Comparison of ENCODE assay signal across 8 cellular contexts in the genomic region with DNA sequence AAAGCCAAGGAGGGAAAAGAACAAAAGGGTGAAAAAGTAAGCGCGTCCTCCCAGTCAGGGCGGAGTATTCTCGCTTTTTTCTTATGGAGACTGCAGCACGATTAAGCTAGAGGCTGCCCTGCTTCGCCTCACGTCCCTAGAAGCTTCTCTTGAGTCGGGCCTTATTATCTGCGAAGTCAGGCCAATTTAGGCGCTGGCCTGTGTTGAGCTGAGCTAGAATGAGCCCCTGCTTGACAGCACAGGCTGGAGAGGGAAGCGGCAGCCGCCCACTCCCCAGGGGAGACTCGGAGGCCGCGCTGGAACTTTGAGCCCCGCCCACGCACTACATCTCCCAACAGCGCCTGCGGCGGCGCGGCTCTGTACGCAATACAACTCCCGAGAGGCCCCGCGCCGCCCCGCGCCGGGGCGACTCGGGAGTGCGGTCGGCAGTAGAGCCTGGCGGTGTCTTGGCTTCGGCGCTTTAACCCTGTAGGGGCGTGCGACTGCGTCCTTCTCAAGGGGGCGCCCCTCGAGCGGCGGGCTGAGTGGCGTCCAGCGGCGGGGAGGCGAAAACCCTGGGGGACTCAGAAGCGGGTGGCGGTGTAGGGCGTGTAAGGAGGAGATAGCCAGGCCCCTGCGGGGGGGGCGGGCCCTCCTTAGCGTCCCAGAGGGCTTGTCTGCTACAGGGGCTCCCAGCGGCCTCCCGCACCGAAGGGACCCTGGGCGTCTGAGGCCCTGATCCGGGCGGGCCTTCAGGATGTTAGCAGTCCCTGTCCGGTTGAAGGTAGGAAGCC. TPM values are rescaled to one million over a fixed set of nuclear protein-coding genes. Genes with fewer than 3 reads are reported as not detected.
A peak's percentile ranks its signal among the peaks of the same experiment; 100 is the strongest.
DNase-seq lines count a peak whose midpoint lies in the region; ATAC-seq lines count a peak whose summit lies in the region.

No MANE protein-coding gene starts in this region.

- ATAC-seq in GM19025 (IDR thresholded peaks at IDR 0.05; ENCODE audit: low read depth, unreplicated experiment) (peak; percentile 45), HG03280 (IDR thresholded peaks at IDR 0.05; ENCODE audit: unreplicated experiment) (peak; percentile 66)

- DNase-seq in Ammon's horn (ENCODE audit: low spot score), result peak; percentile 92
- peak; percentile 94 to 97 for DNase-seq in NCI-H446 (lab: John Stamatoyannopoulos, UW)
- DNase-seq in activated CD4-positive, alpha-beta T cell treated with anti-CD3 and anti-CD28 coated beads for 1 hour, result peak; percentile 76
- DNase-seq in cerebellum (ENCODE audit: low spot score), result peak; percentile 90
- peak; percentile 91 for DNase-seq in kidney tubule cell (ENCODE audit: low spot score)
- DNase-seq in stimulated activated CD4-positive, alpha-beta T cell treated with anti-CD3 and anti-CD28 coated beads, Interleukin-1b, Interleukin-23, amount 100 ng/mL, for 1 hour (ENCODE audit: low read depth in 2 of 2), result peak; percentile 55 to 72

RNA-seq across cellular contexts. Expression of a gene that starts 0.9 kb away (rescaled TPM):
- total RNA-seq in cerebellum, result 63.0 TPM

RNA-seq across cellular contexts. Expression of a gene that starts 24.7 kb away (rescaled TPM):
- 149 TPM for total RNA-seq in cerebellum

RNA-seq across cellular contexts. Expression of a gene that starts 55.8 kb away (rescaled TPM):
- total RNA-seq in cerebellum, result 4.7 TPM

Comparison
In these comparisons a context has a peak if more than half of its experiments do, and no peak if none do; other contexts are left out.
1. Peak in every context shown above with its lines: DNase-seq and ATAC-seq.